ENCODE assay signal across 1 cellular context in the genomic region with DNA sequence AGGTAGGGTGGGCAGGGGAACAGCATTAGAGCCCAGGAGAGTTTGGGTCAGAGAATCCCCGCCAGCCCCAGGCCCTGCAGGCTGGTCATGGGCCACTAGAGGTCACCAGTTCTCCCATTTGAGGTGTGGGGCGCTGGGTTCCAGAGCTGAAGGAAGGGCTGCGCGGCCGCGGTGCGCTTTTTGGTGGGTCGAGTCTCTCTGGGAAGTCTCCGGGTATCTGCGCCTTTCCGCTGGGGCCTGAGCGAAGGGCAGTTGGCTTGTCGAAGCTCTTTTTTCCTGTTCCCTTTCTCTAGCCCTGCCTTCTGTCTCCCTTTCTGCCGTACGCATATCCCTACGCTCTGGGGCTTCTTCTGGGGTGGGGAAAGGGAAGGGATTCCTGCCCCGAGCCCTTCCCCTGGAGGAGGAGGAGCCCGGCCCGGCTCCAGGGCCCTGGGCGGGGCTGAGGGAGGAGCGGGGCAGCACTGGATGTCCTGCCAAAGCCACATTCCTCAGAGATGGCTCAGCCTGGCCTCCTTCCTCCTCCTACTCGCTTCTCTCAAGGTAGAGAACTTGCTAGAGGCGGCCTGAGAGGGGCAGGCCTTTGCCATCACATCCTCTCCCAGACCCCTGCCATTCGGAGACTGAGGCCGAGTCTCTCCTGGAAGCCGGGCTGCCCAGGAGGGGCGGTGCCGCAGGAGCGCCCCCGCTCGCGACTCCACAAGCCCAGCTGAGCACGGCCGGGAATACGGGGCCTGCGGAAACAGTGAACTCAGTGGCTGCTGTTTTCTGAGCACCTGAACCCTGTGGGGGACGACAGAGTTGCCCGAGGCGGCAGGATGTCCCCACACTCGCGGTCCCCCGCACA.
A peak's percentile ranks its signal among the peaks of the same experiment; 100 is the strongest.
TF ChIP-seq lines count a peak whose summit lies in the region.

No MANE protein-coding gene starts in this region.

TF ChIP-seq in K562, 482 proteins besides CTCF, POLR2A, EP300 and RAD21 (continued from another document and continues in another):
- no peak for TF ChIP-seq ZNF3 (CRISPR knock-in tag; IDR thresholded peaks at IDR 0.05)
- TF ChIP-seq EWSR1 (IDR thresholded peaks at IDR 0.05; ENCODE audit: borderline replicate concordance, low read depth, partially characterized antibody), result no peak
- TF ChIP-seq SPI1 (IDR thresholded peaks at IDR 0.05; ENCODE audit: borderline replicate concordance, low read depth, low read length), result no peak
- no peak for TF ChIP-seq ZNF57 (CRISPR knock-in tag; IDR thresholded peaks at IDR 0.05)
- no peak for TF ChIP-seq NR3C1 (CRISPR knock-in tag; IDR thresholded peaks at IDR 0.05)
- TF ChIP-seq TAL1 (IDR thresholded peaks at IDR 0.05), result no peak
- no peak for TF ChIP-seq MXI1 (IDR thresholded peaks at IDR 0.05; ENCODE audit: low read depth, low read length)
- TF ChIP-seq LEF1 (IDR thresholded peaks at IDR 0.05), result no peak
- no peak for TF ChIP-seq ZNF830 (CRISPR knock-in tag; IDR thresholded peaks at IDR 0.05)
- no peak; the same call in 1 of the 2 replicates for TF ChIP-seq MYNN (IDR thresholded peaks at IDR 0.05)
- TF ChIP-seq MYNN (CRISPR knock-in tag; IDR thresholded peaks at IDR 0.05), result no peak
- no peak for TF ChIP-seq XRCC3 (IDR thresholded peaks at IDR 0.05)
- no peak for TF ChIP-seq STAT5B (CRISPR knock-in tag; IDR thresholded peaks at IDR 0.05)
- TF ChIP-seq HNRNPUL1 (IDR thresholded peaks at IDR 0.05; ENCODE audit: low read length), result no peak
- no peak for TF ChIP-seq ZNF277 (CRISPR knock-in tag; IDR thresholded peaks at IDR 0.05; ENCODE audit: borderline replicate concordance)
- no peak for TF ChIP-seq ZNF282 (CRISPR knock-in tag; IDR thresholded peaks at IDR 0.05)
- no peak for TF ChIP-seq ZNF316 (IDR thresholded peaks at IDR 0.05)
- TF ChIP-seq ATF4 (CRISPR knock-in tag; IDR thresholded peaks at IDR 0.05), result no peak
- no peak for TF ChIP-seq ZFP30 (CRISPR knock-in tag; IDR thresholded peaks at IDR 0.05; ENCODE audit: borderline replicate concordance)
- TF ChIP-seq NCOR1 (IDR thresholded peaks at IDR 0.05), result no peak
- no peak for TF ChIP-seq CSDE1 (IDR thresholded peaks at IDR 0.05)
- no peak for TF ChIP-seq ARNT (IDR thresholded peaks at IDR 0.05)
- TF ChIP-seq ZNF583 (CRISPR knock-in tag; IDR thresholded peaks at IDR 0.05), result no peak
- TF ChIP-seq, protein P1, sequence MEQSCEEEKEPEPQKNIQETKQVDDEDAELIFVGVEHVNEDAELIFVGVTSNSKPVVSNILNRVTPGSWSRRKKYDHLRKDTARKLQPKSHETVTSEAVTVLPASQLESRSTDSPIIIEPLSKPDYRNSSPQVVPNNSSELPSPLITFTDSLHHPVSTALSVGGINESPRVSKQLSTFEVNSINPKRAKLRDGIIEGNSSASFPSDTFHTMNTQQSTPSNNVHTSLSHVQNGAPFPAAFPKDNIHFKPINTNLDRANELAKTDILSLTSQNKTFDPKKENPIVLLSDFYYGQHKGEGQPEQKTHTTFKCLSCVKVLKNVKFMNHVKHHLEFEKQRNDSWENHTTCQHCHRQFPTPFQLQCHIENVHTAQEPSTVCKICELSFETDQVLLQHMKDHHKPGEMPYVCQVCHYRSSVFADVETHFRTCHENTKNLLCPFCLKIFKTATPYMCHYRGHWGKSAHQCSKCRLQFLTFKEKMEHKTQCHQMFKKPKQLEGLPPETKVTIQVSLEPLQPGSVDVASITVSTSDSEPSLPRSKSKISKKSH (CRISPR knock-in tag; IDR thresholded peaks at IDR 0.05), result no peak
- TF ChIP-seq TSHZ1 (CRISPR knock-in tag; IDR thresholded peaks at IDR 0.05), result no peak
- TF ChIP-seq, protein P2, sequence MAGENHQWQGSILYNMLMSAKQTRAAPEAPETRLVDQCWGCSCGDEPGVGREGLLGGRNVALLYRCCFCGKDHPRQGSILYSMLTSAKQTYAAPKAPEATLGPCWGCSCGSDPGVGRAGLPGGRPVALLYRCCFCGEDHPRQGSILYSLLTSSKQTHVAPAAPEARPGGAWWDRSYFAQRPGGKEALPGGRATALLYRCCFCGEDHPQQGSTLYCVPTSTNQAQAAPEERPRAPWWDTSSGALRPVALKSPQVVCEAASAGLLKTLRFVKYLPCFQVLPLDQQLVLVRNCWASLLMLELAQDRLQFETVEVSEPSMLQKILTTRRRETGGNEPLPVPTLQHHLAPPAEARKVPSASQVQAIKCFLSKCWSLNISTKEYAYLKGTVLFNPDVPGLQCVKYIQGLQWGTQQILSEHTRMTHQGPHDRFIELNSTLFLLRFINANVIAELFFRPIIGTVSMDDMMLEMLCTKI (IDR thresholded peaks at IDR 0.05; ENCODE audit: partially characterized antibody), result no peak
- no peak for TF ChIP-seq ZNF133 (CRISPR knock-in tag; IDR thresholded peaks at IDR 0.05)
- TF ChIP-seq SMAD4 (CRISPR knock-in tag; conservative IDR thresholded peaks at IDR 0.05), result no peak; the same call in none of the 2 replicates
- no peak for TF ChIP-seq THRA (IDR thresholded peaks at IDR 0.05)
- 0 out of 2 replicates have a peak, but pooled peaks have one; percentile 11 for TF ChIP-seq PTBP1 (IDR thresholded peaks at IDR 0.05; ENCODE audit: low read depth, low read length)
- TF ChIP-seq SAFB (IDR thresholded peaks at IDR 0.05; ENCODE audit: borderline replicate concordance, low read depth, low read length), result no peak
- no peak for TF ChIP-seq SMAD2 (IDR thresholded peaks at IDR 0.05; ENCODE audit: low read depth, low read length)
- 0 out of 2 replicates have a peak, but pooled peaks have one; percentile 33 for TF ChIP-seq ZEB2 (IDR thresholded peaks at IDR 0.05)
- TF ChIP-seq ILF3 (IDR thresholded peaks at IDR 0.05; ENCODE audit: borderline replicate concordance), result no peak
- no peak; the same call in 1 of the 2 replicates for TF ChIP-seq CREB3L1 (IDR thresholded peaks at IDR 0.05; ENCODE audit: borderline replicate concordance, low read depth)
- peak; percentile 24; the same call in 1 of the 2 replicates for TF ChIP-seq ARID1B (IDR thresholded peaks at IDR 0.05)
- no peak for TF ChIP-seq THRAP3 (IDR thresholded peaks at IDR 0.05; ENCODE audit: borderline replicate concordance)
- TF ChIP-seq RBM17 (IDR thresholded peaks at IDR 0.05; ENCODE audit: borderline replicate concordance, low read depth, low read length), result no peak
- peak; percentile 54; the same call in 1 of the 2 replicates for TF ChIP-seq THAP12 (CRISPR knock-in tag; IDR thresholded peaks at IDR 0.05)
- TF ChIP-seq CAMTA2 (CRISPR knock-in tag; conservative IDR thresholded peaks at IDR 0.05), result no peak
- TF ChIP-seq HES1 (IDR thresholded peaks at IDR 0.05; ENCODE audit: low read depth), result no peak
- TF ChIP-seq, protein P3, sequence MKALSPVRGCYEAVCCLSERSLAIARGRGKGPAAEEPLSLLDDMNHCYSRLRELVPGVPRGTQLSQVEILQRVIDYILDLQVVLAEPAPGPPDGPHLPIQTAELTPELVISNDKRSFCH (CRISPR knock-in tag; IDR thresholded peaks at IDR 0.05), result no peak
- TF ChIP-seq, protein P3 (tag; IDR thresholded peaks at IDR 0.05), result no peak
- no peak for TF ChIP-seq DIDO1 (tag; IDR thresholded peaks at IDR 0.05; ENCODE audit: low read depth)
- TF ChIP-seq, protein P4, sequence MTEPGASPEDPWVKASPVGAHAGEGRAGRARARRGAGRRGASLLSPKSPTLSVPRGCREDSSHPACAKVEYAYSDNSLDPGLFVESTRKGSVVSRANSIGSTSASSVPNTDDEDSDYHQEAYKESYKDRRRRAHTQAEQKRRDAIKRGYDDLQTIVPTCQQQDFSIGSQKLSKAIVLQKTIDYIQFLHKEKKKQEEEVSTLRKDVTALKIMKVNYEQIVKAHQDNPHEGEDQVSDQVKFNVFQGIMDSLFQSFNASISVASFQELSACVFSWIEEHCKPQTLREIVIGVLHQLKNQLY (CRISPR knock-in tag; conservative IDR thresholded peaks at IDR 0.05), result no peak
- TF ChIP-seq KLF16 (IDR thresholded peaks at IDR 0.05), result peak; percentile 41; the same call in 1 of the 2 replicates
- no peak; the same call in 1 of the 2 replicates for TF ChIP-seq E2F1 (CRISPR knock-in tag; IDR thresholded peaks at IDR 0.05)
